In the genomic region with DNA sequence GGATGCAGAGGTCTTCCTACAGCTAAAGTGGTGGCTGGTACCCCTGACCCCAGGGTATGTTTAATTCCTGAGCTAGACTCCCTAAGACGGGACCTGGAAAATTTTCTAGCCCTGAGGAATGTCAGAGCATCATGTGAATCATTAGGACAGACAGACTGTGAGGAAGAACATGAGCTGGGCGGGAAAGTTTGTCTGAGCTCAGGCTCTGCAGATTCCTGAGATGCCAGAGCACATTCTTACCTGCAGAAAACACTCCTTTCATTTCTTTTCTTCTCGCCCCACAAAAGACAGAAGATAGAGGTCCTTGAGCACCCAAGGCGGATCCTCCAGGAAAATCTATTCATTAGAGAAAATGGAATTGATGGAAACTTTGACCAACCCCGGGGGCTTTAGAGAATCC, we compare ENCODE assay signal across 12 cellular contexts. TPM values are rescaled to one million over a fixed set of nuclear protein-coding genes. Genes with fewer than 3 reads are reported as not detected.
DNase-seq lines count a peak whose midpoint lies in the region; TF ChIP-seq lines count a peak whose summit lies in the region.
"Had no signal": no experiment of that assay in that cellular context is flagged by ENCODE, and none has a peak within 500 bp of the region (broad histone marks: within the 10 kb centered on the region; RNA-seq: fewer than 3 reads in every experiment).

No MANE protein-coding gene starts in this region.

- no peak overlapping the region for H2AFZ ChIP-seq in SK-N-SH (ENCODE audit: low read depth)

- POLR2A ChIA-PET in SK-N-SH (lab: Yijun Ruan, JAX) = no interaction called here

- TF ChIP-seq EP300 in SK-N-SH (IDR thresholded peaks at IDR 0.05; ENCODE audit: borderline replicate concordance in 1 of 2, low read depth in 1 of 2, low read length in 1 of 2) = peak in 1 of 2 experiments; percentile 39; a peak in 1 of 4 replicates

- H3K79me2 ChIP-seq in SK-N-SH (ENCODE audit: insufficient read depth) = peaks cover 99% of the 10 kb centered on the region

- H3F3A ChIP-seq in SK-N-SH (replicated peaks; ENCODE audit: insufficient read depth) = peaks cover 25% of the 10 kb centered on the region

- DNase-seq in ELR (ENCODE audit: low read depth) (peak; percentile 74), SK-N-SH (no peak), retinal pigment epithelial cell (ENCODE audit: low read depth) (peak; percentile 94), G401 (ENCODE audit: low spot score) (no peak), mucosa of gallbladder (ENCODE audit: low spot score) (no peak), DMS79 (lab: John Stamatoyannopoulos, UW) (no peak)
- DNase-seq in stimulated activated naive CD4-positive, alpha-beta T cell treated with Interleukin-2 at 50 U/mL for 16 hours (lab: John Stamatoyannopoulos, UW) = no peak
- DNase-seq: activated CD4-positive, alpha-beta T cell treated with anti-CD3 and anti-CD28 coated beads for 48 hours; DMS 273 treated with DMSO at 0.1 percent for 48 hours; NCI-H2171 had no signal

- no peaks in the 10 kb centered on the region for H3K27me3 ChIP-seq in SK-N-SH (ENCODE audit: insufficient read depth)
- peaks cover 74% of the 10 kb centered on the region for H3K27me3 ChIP-seq in iPS-20b (ENCODE audit: insufficient read depth, low read length)

- peaks cover 52% of the 10 kb centered on the region for H4K20me1 ChIP-seq in SK-N-SH (ENCODE audit: insufficient read depth)

- H3K36me3 ChIP-seq in SK-N-SH (replicated peaks in 1 of 2; ENCODE audit: control insufficient read depth in 1 of 2, insufficient read depth in 2 of 2, low read length in 1 of 2) (peaks cover 36 to 41% of the 10 kb centered on the region in 2 experiments), iPS-20b (ENCODE audit: insufficient read depth, low read depth, low read length) (peaks cover 14% of the 10 kb centered on the region)

- CTCF ChIA-PET in SK-N-SH (lab: Yijun Ruan, JAX) = interaction anchor here (1.0 to 4.4 kb wide), 3 partner anchors 18 to 162 kb away, joined by 3 to 29 read pairs (median 4); no protein-coding TSS in a partner anchor

- H3K9ac ChIP-seq in SK-N-SH (no peak overlapping the region), iPS-20b (ENCODE audit: low read depth, low read length) (no peak overlapping the region)

- TF ChIP-seq CTCF in SK-N-SH (IDR thresholded peaks at IDR 0.05) (no peak), retinal pigment epithelial cell (conservative IDR thresholded peaks at IDR 0.05; ENCODE audit: low read depth, low read length) (no peak)

- H3K27ac ChIP-seq in SK-N-SH (ENCODE audit: low read depth in 2 of 2, low read length in 1 of 2) = peak overlapping the region; percentile 30 to 67; a peak in 2 of 4 replicates
- no peak overlapping the region for H3K27ac ChIP-seq in iPS-20b (ENCODE audit: low read length)

- no peak for TF ChIP-seq RAD21 in SK-N-SH (IDR thresholded peaks at IDR 0.05; ENCODE audit: low read length)

- H3K4me1 ChIP-seq in SK-N-SH (ENCODE audit: control insufficient read depth in 1 of 2, insufficient read depth in 2 of 2, low read depth in 1 of 2, low read length in 1 of 2) (peaks cover 29 to 48% of the 10 kb centered on the region in 2 experiments), iPS-20b (ENCODE audit: insufficient read depth, low read length) (peaks cover 22% of the 10 kb centered on the region)

- H3K9me3 ChIP-seq in SK-N-SH = no peaks in the 10 kb centered on the region
- no peaks in the 10 kb centered on the region for H3K9me3 ChIP-seq in iPS-20b (ENCODE audit: insufficient read depth, low read depth, low read length)

- WGBS in SK-N-SH (ENCODE audit: low lambda C conversion rate) = 35% methylated on average over 5 of the region's 5 CpGs

- in situ Hi-C loops in G401 (cut with HindIII; ENCODE audit: low sequenced_read_pairs) = no loop called here

- H3K4me3 ChIP-seq in SK-N-SH (ENCODE audit: low read depth in 2 of 2, low read length in 1 of 2) (no peak overlapping the region), iPS-20b (ENCODE audit: low read length) (0 out of 2 replicates have a peak overlapping the region, but pooled peaks have one; percentile 20), retinal pigment epithelial cell (ENCODE audit: low read length) (no peak overlapping the region)

- no peaks in the 10 kb centered on the region for H3K9me2 ChIP-seq in SK-N-SH

- no peak overlapping the region; the same call in 1 of the 2 replicates for H3K4me2 ChIP-seq in SK-N-SH

TF ChIP-seq in SK-N-SH, 30 proteins besides CTCF, POLR2A, EP300 and RAD21:
- TF ChIP-seq CHD2 (IDR thresholded peaks at IDR 0.05; ENCODE audit: low read length, partially characterized antibody) (no peak), JUND (IDR thresholded peaks at IDR 0.05) (peak; percentile 38; the same call in 1 of the 2 replicates), TCF12 (IDR thresholded peaks at IDR 0.05) (peak; percentile 85), PBX3 (IDR thresholded peaks at IDR 0.05) (peak; percentile 75), SIN3A (IDR thresholded peaks at IDR 0.05; ENCODE audit: borderline replicate concordance, low read depth, low read length) (no peak), TEAD4 (IDR thresholded peaks at IDR 0.05; ENCODE audit: borderline replicate concordance, insufficient read depth) (peak; percentile 80; the same call in 1 of the 2 replicates)
TF ChIP-seq in SK-N-SH: peak in this region for 4.

RNA-seq across cellular contexts. Expression of gene CAPN2, which starts 6.5 kb away (rescaled TPM):
- 208 and 209 TPM in 2 replicates for polyA plus RNA-seq in SK-N-SH (2012; rRNA removed)
- polyA plus RNA-seq in SK-N-SH (2012; cell fraction: cytosol; rRNA removed) = 177 and 181 TPM in 2 replicates
- polyA plus RNA-seq in SK-N-SH (2012; cell fraction: nucleus; rRNA removed) = 432 and 454 TPM in 2 replicates
- 170 and 181 TPM in 2 replicates for total RNA-seq in G401 (2014; rRNA removed; shearing (Covaris generic))
- total RNA-seq in mucosa of gallbladder = 431 TPM

RNA-seq across cellular contexts. Expression of gene CAPN8, which starts 53.3 kb away (rescaled TPM):
- polyA plus RNA-seq in SK-N-SH (2012; rRNA removed) = not detected in 2 replicates
- polyA plus RNA-seq in SK-N-SH (2012; cell fraction: cytosol; rRNA removed) = not detected in 2 replicates
- polyA plus RNA-seq in SK-N-SH (2012; cell fraction: nucleus; rRNA removed) = 0.04 and 0.11 TPM in 2 replicates
- total RNA-seq in G401 (2014; rRNA removed; shearing (Covaris generic)) = not detected in 2 replicates
- total RNA-seq in mucosa of gallbladder = 35.6 TPM
- total RNA-seq: endothelial cell of umbilical vein had no signal
- polyA plus RNA-seq: endothelial cell of umbilical vein had no signal

Comparison
In these comparisons a context has a peak if more than half of its experiments do, and no peak if none do; other contexts are left out.
1. DNase-seq: peak in ELR (single experiment) and retinal pigment epithelial cell (single experiment); none in SK-N-SH (single experiment), stimulated activated naive CD4-positive, alpha-beta T cell treated with Interleukin-2 at 50 U/mL for 16 hours (single experiment), G401 (single experiment), mucosa of gallbladder (single experiment) and DMS79 (single experiment).
2. RNA of gene CAPN8, which starts 53.3 kb away (total RNA-seq): 35.6 TPM in mucosa of gallbladder (single experiment); not detected in G401; every median in the first group is over 10 times any median in the second.